In the genomic region with DNA sequence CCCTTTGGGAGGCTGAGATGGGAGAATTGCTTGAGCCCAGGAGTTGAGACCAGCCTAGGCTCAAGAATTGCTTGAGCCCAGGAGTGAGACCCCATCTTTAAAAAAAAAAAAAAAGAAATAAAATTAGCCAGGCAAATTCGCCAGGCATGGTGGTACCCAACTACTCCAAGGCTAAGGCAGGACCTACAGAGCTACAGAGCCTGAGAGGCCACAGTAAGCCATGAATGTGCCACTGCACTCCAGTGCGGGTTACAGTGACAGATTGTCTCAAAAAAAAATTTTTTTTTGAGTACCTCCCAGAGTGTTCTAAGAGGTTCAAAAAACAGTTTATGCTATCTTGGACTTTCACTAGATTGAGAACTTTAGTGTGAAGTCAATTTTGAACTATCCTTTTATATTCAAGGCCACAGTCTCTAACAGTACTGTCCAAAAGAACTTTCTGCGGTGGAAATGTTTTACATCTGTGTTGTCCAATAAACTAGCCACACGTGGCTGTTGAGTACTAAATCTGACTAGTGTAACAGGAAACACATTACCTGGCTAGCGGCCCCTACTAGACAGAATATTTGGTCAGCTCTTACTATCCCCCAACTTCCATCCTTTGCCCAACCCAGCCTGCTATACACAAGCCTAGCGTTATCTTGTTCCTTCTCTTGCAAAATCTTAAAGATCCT, we compare ENCODE assay signal across 16 cellular contexts. TPM values are rescaled to one million over a fixed set of nuclear protein-coding genes. Genes with fewer than 3 reads are reported as not detected.
DNase-seq lines count a peak whose midpoint lies in the region; ATAC-seq, FAIRE-seq and TF ChIP-seq lines count a peak whose summit lies in the region.
"Had no signal": no experiment of that assay in that cellular context is flagged by ENCODE, and none has a peak within 500 bp of the region (broad histone marks: within the 10 kb centered on the region; RNA-seq: fewer than 3 reads in every experiment).

No MANE protein-coding gene starts in this region.

- no peak for TF ChIP-seq EP300 in A549 (IDR thresholded peaks at IDR 0.05)

- 96% methylated on average over 6 of the region's 6 CpGs for WGBS in A549 (ENCODE audit: missing lambda C conversion rate)

- TF ChIP-seq POLR2A in A549 (IDR thresholded peaks at IDR 0.05; ENCODE audit: low read length): no peak

- H3K27ac Mint-ChIP-seq in activated B cell treated with CpG ODN at 0.5 μM for 24 hours (peak overlapping the region; percentile 41), immature natural killer cell (peak overlapping the region; percentile 73 to 100 (median 97))
- H3K27ac Mint-ChIP-seq: neural progenitor cell had no signal

- H3K27me3 ChIP-seq in DOHH2 (ENCODE audit: control insufficient read depth, low read length): no peaks in the 10 kb centered on the region
- H3K27me3 ChIP-seq: neural progenitor cell, vagina had no signal

- H3F3A ChIP-seq in DOHH2 (ENCODE audit: control insufficient read depth, insufficient read depth): peaks cover 37% of the 10 kb centered on the region

- peaks cover 59% of the 10 kb centered on the region for H3K36me3 Mint-ChIP-seq in activated B cell treated with CpG ODN at 0.5 μM for 24 hours (ENCODE audit: low read depth)
- H3K36me3 Mint-ChIP-seq in immature natural killer cell: peaks cover 3 to 9% (median 9%) of the 10 kb centered on the region in 3 donors

- H3K79me2 ChIP-seq in DOHH2 (ENCODE audit: control insufficient read depth, low read length): peaks cover 85% of the 10 kb centered on the region

- no peaks in the 10 kb centered on the region for H3K9me2 ChIP-seq in DOHH2 (replicated peaks; ENCODE audit: control insufficient read depth, low read length)

- H4K20me1 ChIP-seq in DOHH2 (ENCODE audit: control insufficient read depth, insufficient read depth, low read depth, low read length): peaks cover 25% of the 10 kb centered on the region; the same call in 1 of the 2 replicates

- H3K4me3 ChIP-seq in A549 (no peak overlapping the region), DOHH2 (ENCODE audit: low read length) (no peak overlapping the region; the same call in 1 of the 2 replicates)
- H3K4me3 ChIP-seq: vagina had no signal

- TF ChIP-seq CTCF in A549 (IDR thresholded peaks at IDR 0.05): no peak
- no peak for TF ChIP-seq CTCF in DOHH2 (IDR thresholded peaks at IDR 0.05; ENCODE audit: low read depth, low read length, poor library complexity, severe bottlenecking)
- TF ChIP-seq CTCF in activated B cell treated with CpG ODN at 0.5 μM for 24 hours (IDR thresholded peaks at IDR 0.05): no peak

- ATAC-seq in A549: no peak
- no peak for ATAC-seq in activated B cell treated with CpG ODN at 0.5 μM for 24 hours (ENCODE audit: low read depth)
- ATAC-seq in GM21529 (IDR thresholded peaks at IDR 0.05; ENCODE audit: unreplicated experiment): no peak
- no peak for ATAC-seq in GM21447 (IDR thresholded peaks at IDR 0.05; ENCODE audit: unreplicated experiment)

- POLR2A ChIA-PET in A549 (lab: Yijun Ruan, JAX): interaction anchor here (1.6 kb wide), 1 partner anchor 16 kb away, joined by 6 read pairs; no protein-coding TSS in a partner anchor
- POLR2A ChIA-PET in activated B cell treated with CpG ODN at 0.5 μM for 24 hours (lab: Charles Lee): interaction anchor here (0.9 to 2.0 kb wide), 2 partner anchors 16 to 32 kb away, joined by 3 to 9 read pairs; a partner anchor contains a TSS

- H3K27ac ChIP-seq in A549 (0 out of 6 replicates have a peak overlapping the region, but pooled peaks of 1 of the 2 experiments have one; percentile 11), DOHH2 (ENCODE audit: low read depth, low read length) (0 out of 2 replicates have a peak overlapping the region, but pooled peaks have one; percentile 1)
- H3K27ac ChIP-seq: neural progenitor cell, vagina had no signal

- peak overlapping the region; percentile 81; the same call in 2 of the 3 replicates for H3K4me2 ChIP-seq in A549
- H3K4me2 ChIP-seq in DOHH2 (ENCODE audit: low read length): peak overlapping the region; percentile 85

- H3K4me1 Mint-ChIP-seq in activated B cell treated with CpG ODN at 0.5 μM for 24 hours (peaks cover 43% of the 10 kb centered on the region), immature natural killer cell (peaks cover 45 to 50% of the 10 kb centered on the region in 2 donors)

- TF ChIP-seq RAD21 in A549 (conservative IDR thresholded peaks at IDR 0.05 in 1 of 2, IDR thresholded peaks at IDR 0.05 in 1 of 2): no peak

- no peak for FAIRE-seq in A549 (lab: Jason Lieb, UNC)
- FAIRE-seq: colon, H54, islet of Langerhans, RCC 7860 had no signal

- H3K9me3 Mint-ChIP-seq in activated B cell treated with CpG ODN at 0.5 μM for 24 hours (no peaks in the 10 kb centered on the region), immature natural killer cell (no peaks in the 10 kb centered on the region)
- H3K9me3 Mint-ChIP-seq: neural progenitor cell had no signal

- intact Hi-C loops in activated B cell treated with CpG ODN at 0.5 μM for 24 hours (cut with micrococcal nuclease): no loop called here

- no peaks in the 10 kb centered on the region for H3K27me3 Mint-ChIP-seq in activated B cell treated with CpG ODN at 0.5 μM for 24 hours
- H3K27me3 Mint-ChIP-seq in immature natural killer cell (ENCODE audit: low read depth in 3 of 3): peaks cover 8 to 13% (median 11%) of the 10 kb centered on the region in 3 donors

- CTCF ChIA-PET in A549 (lab: Yijun Ruan, JAX) (interaction anchor here (1.0 to 1.4 kb wide), 3 partner anchors 14 to 31 kb away, joined by 3 to 4 read pairs (median 3); no protein-coding TSS in a partner anchor), activated B cell treated with CpG ODN at 0.5 μM for 24 hours (lab: Charles Lee) (interaction anchor here (1.0 kb wide), 1 partner anchor 19 kb away, joined by 4 read pairs; a partner anchor contains a TSS)

- H3K4me3 Mint-ChIP-seq in activated B cell treated with CpG ODN at 0.5 μM for 24 hours (peak overlapping the region; percentile 20), immature natural killer cell (peak overlapping the region; percentile 3 to 98 (median 56))

- H3K4me1 ChIP-seq in A549: peaks cover 34% of the 10 kb centered on the region
- peaks cover 28% of the 10 kb centered on the region for H3K4me1 ChIP-seq in DOHH2 (ENCODE audit: control insufficient read depth, low read length)

- peaks cover 82% of the 10 kb centered on the region for H3K36me3 ChIP-seq in DOHH2 (ENCODE audit: control insufficient read depth, low read length)

- H3K9me3 ChIP-seq in A549: no peaks in the 10 kb centered on the region
- H3K9me3 ChIP-seq in DOHH2 (ENCODE audit: control insufficient read depth, insufficient read depth, low read length): no peaks in the 10 kb centered on the region
- H3K9me3 ChIP-seq: vagina had no signal

- DNase-seq in A549 (ENCODE audit: low read depth in 1 of 2, low spot score in 1 of 2) (no peak), activated B cell treated with CpG ODN at 0.5 μM for 24 hours (no peak), immature natural killer cell (no peak), NCI-H226 (no peak), NCI-H345 treated with DMSO at 0.1 percent for 48 hours (lab: John Stamatoyannopoulos, UW; ENCODE audit: unreplicated experiment) (no peak)
- DNase-seq: activated gamma-delta T cell treated with Interleukin-2 at 50 U/mL for 16 hours; stimulated activated CD8-positive, alpha-beta memory T cell treated with anti-CD3 and anti-CD28 coated beads, Interleukin-4, amount 100 ng/mL, for 48 hours had no signal

TF ChIP-seq in A549, 52 proteins besides CTCF, POLR2A, EP300 and RAD21 (continues in another document):
- TF ChIP-seq FOSL2 (IDR thresholded peaks at IDR 0.05) (no peak), FOSL2 (CRISPR knock-in tag; IDR thresholded peaks at IDR 0.05) (no peak)

RNA-seq across cellular contexts. Expression of a gene that starts 2.4 kb away (rescaled TPM):
- polyA plus RNA-seq in A549 (2011; rRNA removed): 280 and 390 TPM in 2 replicates
- 272 and 403 TPM in 2 replicates for polyA plus RNA-seq in A549 (2012; cell fraction: cytosol; rRNA removed)
- 46.2 and 69.2 TPM in 2 replicates for polyA plus RNA-seq in A549 (2012; cell fraction: nucleus; rRNA removed)
- 454 to 469 TPM (median 468 TPM) in 3 replicates for polyA plus RNA-seq in A549 (2017; fragmentation: RNase III; extraction: RNeasy Plus Mini Kit Qiagen cat#74134 plus additional on column Dnase treatment)
- polyA minus RNA-seq in A549 (2011; rRNA and poly(A)+ RNA removed): 40.4 and 50.3 TPM in 2 replicates
- 150 and 166 TPM in 2 replicates for total RNA-seq in activated B cell treated with CpG ODN at 0.5 μM for 24 hours
- 100 to 1,000 TPM; 610 to 699 (median 654) TPM for polyA plus RNA-seq in immature natural killer cell

RNA-seq across cellular contexts. Expression of a gene that starts 2.6 kb away (rescaled TPM):
- polyA plus RNA-seq in A549 (2011; rRNA removed) (33.0 and 35.6 TPM in 2 replicates), A549 (2017; fragmentation: RNase III; extraction: RNeasy Plus Mini Kit Qiagen cat#74134 plus additional on column Dnase treatment) (26.7 to 27.0 TPM (median 26.9 TPM) in 3 replicates), immature natural killer cell (10 to 100 TPM; 32.0 to 50.0 (median 37.8) TPM)
- 15.2 and 17.9 TPM in 2 replicates for polyA plus RNA-seq in A549 (2012; cell fraction: cytosol; rRNA removed)
- polyA plus RNA-seq in A549 (2012; cell fraction: nucleus; rRNA removed): 11.1 and 12.6 TPM in 2 replicates
- 15.6 and 18.5 TPM in 2 replicates for polyA minus RNA-seq in A549 (2011; rRNA and poly(A)+ RNA removed)
- 39.7 and 40.5 TPM in 2 replicates for total RNA-seq in activated B cell treated with CpG ODN at 0.5 μM for 24 hours

RNA-seq across cellular contexts. Expression of a gene that starts 17.1 kb away (rescaled TPM):
- polyA plus RNA-seq in A549 (2011; rRNA removed) (10.5 and 14.1 TPM in 2 replicates), A549 (2017; fragmentation: RNase III; extraction: RNeasy Plus Mini Kit Qiagen cat#74134 plus additional on column Dnase treatment) (10.8 to 12.1 TPM (median 11.9 TPM) in 3 replicates), immature natural killer cell (10 to 100 TPM; 13.3 to 17.2 (median 15.4) TPM)
- 10.3 and 10.5 TPM in 2 replicates for polyA plus RNA-seq in A549 (2012; cell fraction: cytosol; rRNA removed)
- polyA plus RNA-seq in A549 (2012; cell fraction: nucleus; rRNA removed): 9.0 and 13.2 TPM in 2 replicates
- polyA minus RNA-seq in A549 (2011; rRNA and poly(A)+ RNA removed): 2.0 and 2.1 TPM in 2 replicates
- total RNA-seq in activated B cell treated with CpG ODN at 0.5 μM for 24 hours: 8.5 and 8.6 TPM in 2 replicates

RNA-seq across cellular contexts. Expression of a gene that starts 19.2 kb away (rescaled TPM):
- polyA plus RNA-seq in A549 (2011; rRNA removed): 34.6 and 50.7 TPM in 2 replicates
- 40.2 and 40.9 TPM in 2 replicates for polyA plus RNA-seq in A549 (2012; cell fraction: cytosol; rRNA removed)
- polyA plus RNA-seq in A549 (2012; cell fraction: nucleus; rRNA removed): 13.3 and 15.5 TPM in 2 replicates
- polyA plus RNA-seq in A549 (2017; fragmentation: RNase III; extraction: RNeasy Plus Mini Kit Qiagen cat#74134 plus additional on column Dnase treatment): 48.4 to 53.5 TPM (median 52.8 TPM) in 3 replicates
- polyA minus RNA-seq in A549 (2011; rRNA and poly(A)+ RNA removed): 7.0 and 9.7 TPM in 2 replicates
- total RNA-seq in activated B cell treated with CpG ODN at 0.5 μM for 24 hours: 15.1 and 19.9 TPM in 2 replicates
- 10 to 100 TPM; 10.6 to 14.4 (median 12.5) TPM for polyA plus RNA-seq in immature natural killer cell

RNA-seq across cellular contexts. Expression of a gene that starts 31.8 kb away (rescaled TPM):
- polyA plus RNA-seq in A549 (2011; rRNA removed) (3,909 and 5,167 TPM in 2 replicates), A549 (2017; fragmentation: RNase III; extraction: RNeasy Plus Mini Kit Qiagen cat#74134 plus additional on column Dnase treatment) (3,539 to 3,858 TPM (median 3,692 TPM) in 3 replicates), immature natural killer cell (1,000 to 10,000 TPM; 2,323 to 7,295 (median 3,604) TPM)
- polyA plus RNA-seq in A549 (2012; cell fraction: cytosol; rRNA removed): 10,276 and 13,870 TPM in 2 replicates
- polyA plus RNA-seq in A549 (2012; cell fraction: nucleus; rRNA removed): 7,114 and 8,546 TPM in 2 replicates
- polyA minus RNA-seq in A549 (2011; rRNA and poly(A)+ RNA removed): 1,093 and 1,224 TPM in 2 replicates
- total RNA-seq in activated B cell treated with CpG ODN at 0.5 μM for 24 hours: 3,259 and 3,732 TPM in 2 replicates
